8 cellular contexts compared by ENCODE assay signal in the genomic region with DNA sequence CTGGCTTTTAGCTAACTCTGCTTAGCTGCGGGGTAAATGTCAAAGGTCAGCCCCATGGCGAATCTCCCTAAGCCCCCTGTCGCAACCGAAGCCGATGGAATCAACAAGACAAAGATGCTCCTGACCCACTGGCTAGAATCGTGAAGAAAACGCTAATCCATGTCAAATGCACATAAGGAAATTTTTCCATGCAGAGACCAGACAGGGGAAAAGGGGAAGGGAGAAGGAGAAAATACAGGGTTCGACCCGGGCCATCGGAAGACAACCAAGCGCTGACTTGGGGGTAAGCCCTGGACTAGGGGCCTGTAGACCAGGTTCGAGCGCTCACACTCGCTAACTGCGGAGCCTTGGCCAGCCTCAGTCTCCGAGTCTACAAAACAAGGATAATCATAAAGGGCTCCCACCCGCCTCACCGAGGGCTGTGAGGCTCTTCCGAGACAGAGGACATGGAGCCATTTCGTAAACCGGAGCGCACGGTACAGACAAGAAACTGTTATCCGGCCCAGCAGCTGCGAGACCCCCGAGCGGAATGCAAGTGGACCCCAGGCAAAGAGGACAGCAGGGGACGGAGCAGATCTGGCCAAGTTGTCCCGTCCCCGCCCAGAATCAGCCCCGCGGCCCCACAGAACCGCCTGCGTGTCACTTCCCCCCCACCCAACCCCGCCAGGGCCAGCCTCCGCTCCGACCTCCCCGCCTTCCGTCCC. TPM values are rescaled to one million over a fixed set of nuclear protein-coding genes. Genes with fewer than 3 reads are reported as not detected.
A peak's percentile ranks its signal among the peaks of the same experiment; 100 is the strongest.
DNase-seq lines count a peak whose midpoint lies in the region; ATAC-seq and TF ChIP-seq lines count a peak whose summit lies in the region.

No MANE protein-coding gene starts in this region.

- peaks cover 10% of the 10 kb centered on the region for H3K4me1 Mint-ChIP-seq in progenitor cell of endocrine pancreas (ENCODE audit: low read depth)

- peak overlapping the region; percentile 58 for H3K27ac ChIP-seq in foreskin keratinocyte

- DNase-seq in activated CD4-positive, CD25-positive, alpha-beta regulatory T cell treated with anti-CD3 and anti-CD28 coated beads, Interleukin-2, amount 50 U/mL, for 72 hours = peak; percentile 31
- DNase-seq in foreskin keratinocyte = peak in 1 of 2 donors; percentile 26
- no peak for DNase-seq in progenitor cell of endocrine pancreas (ENCODE audit: low spot score, unreplicated experiment)
- no peak for DNase-seq in activated gamma-delta T cell (lab: John Stamatoyannopoulos, UW)
- DNase-seq in glomerular visceral epithelial cell (ENCODE audit: extremely low spot score) = no peak
- DNase-seq in effector CD8-positive, alpha-beta T cell (lab: John Stamatoyannopoulos, UW) = no peak

- peak overlapping the region; percentile 97 for H3K27ac Mint-ChIP-seq in progenitor cell of endocrine pancreas

- H3K36me3 Mint-ChIP-seq in progenitor cell of endocrine pancreas (ENCODE audit: insufficient read depth) = peaks cover 5% of the 10 kb centered on the region

- no peaks in the 10 kb centered on the region for H3K27me3 Mint-ChIP-seq in progenitor cell of endocrine pancreas

- ATAC-seq in GM18867 (IDR thresholded peaks at IDR 0.05; ENCODE audit: unreplicated experiment) = peak; percentile 9
- peak; percentile 4 for ATAC-seq in HG03045 (IDR thresholded peaks at IDR 0.05; ENCODE audit: unreplicated experiment)
- peak; percentile 35 for ATAC-seq in foreskin keratinocyte

- TF ChIP-seq CTCF in foreskin keratinocyte (conservative IDR thresholded peaks at IDR 0.05) (no peak), progenitor cell of endocrine pancreas (IDR thresholded peaks at IDR 0.05; ENCODE audit: unreplicated experiment) (no peak)

- H3K27me3 ChIP-seq in foreskin keratinocyte = no peaks in the 10 kb centered on the region

- peaks cover 3% of the 10 kb centered on the region for H3K9me3 Mint-ChIP-seq in progenitor cell of endocrine pancreas (ENCODE audit: low read depth)

- peaks cover 6% of the 10 kb centered on the region for H3K4me1 ChIP-seq in foreskin keratinocyte

- peak overlapping the region; percentile 94 for H3K4me3 Mint-ChIP-seq in progenitor cell of endocrine pancreas (ENCODE audit: low read depth)

RNA-seq across cellular contexts. Expression of gene SAR1A, which starts 0.5 kb away (rescaled TPM):
- total RNA-seq in foreskin keratinocyte = 85.2 and 85.7 TPM in 2 replicates
- polyA plus RNA-seq in foreskin keratinocyte = 44.2 and 48.0 TPM in 2 replicates
- 93.0 and 94.4 TPM in 2 replicates for total RNA-seq in progenitor cell of endocrine pancreas

RNA-seq across cellular contexts. Expression of gene TYSND1, which starts 23.3 kb away (rescaled TPM):
- 12.2 and 12.3 TPM in 2 replicates for total RNA-seq in foreskin keratinocyte
- 11.6 and 12.0 TPM in 2 replicates for polyA plus RNA-seq in foreskin keratinocyte
- 12.6 and 15.1 TPM in 2 replicates for total RNA-seq in progenitor cell of endocrine pancreas

RNA-seq across cellular contexts. Expression of gene AIFM2, which starts 37.2 kb away (rescaled TPM):
- 2.7 and 2.8 TPM in 2 replicates for total RNA-seq in foreskin keratinocyte
- 3.7 and 3.9 TPM in 2 replicates for polyA plus RNA-seq in foreskin keratinocyte
- total RNA-seq in progenitor cell of endocrine pancreas = 10.7 and 10.9 TPM in 2 replicates
